In the genomic region with DNA sequence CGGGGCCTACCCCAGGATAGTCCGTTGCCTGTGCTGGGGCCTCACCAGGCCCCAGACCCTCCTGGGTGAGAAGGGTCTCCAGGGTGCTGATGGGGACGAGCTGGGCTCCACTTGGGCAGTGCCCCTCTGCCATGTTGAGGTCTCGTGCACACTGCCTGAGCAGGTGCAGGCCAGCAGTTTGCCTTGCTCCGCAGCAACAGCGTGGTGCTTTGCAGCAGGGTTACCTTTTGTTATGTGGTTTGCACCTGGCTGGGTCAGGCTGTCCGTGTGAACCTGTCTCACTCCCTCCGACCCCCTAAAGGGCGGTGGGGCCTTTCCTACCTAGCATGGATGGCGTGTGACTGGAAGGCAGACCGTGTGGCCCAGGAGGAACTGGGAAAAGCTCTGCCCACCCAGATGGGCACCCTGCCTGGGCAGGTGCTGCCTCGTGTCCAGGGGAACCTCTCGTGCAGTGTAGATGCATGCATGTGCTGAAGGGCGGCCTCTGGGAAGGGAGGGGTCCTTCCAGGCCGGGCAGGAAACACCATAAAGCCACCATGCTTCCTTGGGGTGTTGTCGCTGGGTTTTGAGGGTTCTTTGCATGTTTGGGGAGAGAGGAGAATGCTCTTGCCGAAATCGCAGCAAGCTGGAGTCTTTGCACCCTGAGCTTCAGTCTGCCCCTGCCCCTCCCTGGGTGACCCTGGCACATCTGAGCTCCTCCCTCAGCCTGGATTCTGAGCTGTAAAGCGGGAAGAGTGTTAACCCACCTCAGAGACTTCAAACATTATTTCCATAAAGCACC, we compare ENCODE assay signal across 9 cellular contexts.
DNase-seq lines count a peak whose midpoint lies in the region; ATAC-seq and TF ChIP-seq lines count a peak whose summit lies in the region.
"Had no signal": no experiment of that assay in that cellular context is flagged by ENCODE, and none has a peak within 500 bp of the region (broad histone marks: within the 10 kb centered on the region; RNA-seq: fewer than 3 reads in every experiment).

No MANE protein-coding gene starts in this region.

- H3K9me3 ChIP-seq in CD8-positive, alpha-beta memory T cell (ENCODE audit: low read length) = no peaks in the 10 kb centered on the region
- no peaks in the 10 kb centered on the region for H3K9me3 ChIP-seq in neural progenitor cell (ENCODE audit: low read depth)

- H3K4me3 ChIP-seq in CD8-positive, alpha-beta memory T cell (ENCODE audit: low read length) = peak overlapping the region; percentile 22
- H3K4me3 ChIP-seq in epithelial cell of esophagus (ENCODE audit: low read length) (peak overlapping the region; percentile 89), neural progenitor cell (no peak overlapping the region)

- DNase-seq in CD8-positive, alpha-beta memory T cell = peak in 1 of 5 donors; percentile 22
- peak; percentile 44 for DNase-seq in NCI-H345 (lab: John Stamatoyannopoulos, UW)
- DNase-seq in epithelial cell of esophagus (ENCODE audit: low read depth) = no peak
- no peak for DNase-seq in neural progenitor cell (ENCODE audit: low spot score)
- DNase-seq in AG08395 (ENCODE audit: low spot score) = no peak
- DNase-seq: NCI-H2171 had no signal

- peaks cover 18% of the 10 kb centered on the region for H3K4me1 ChIP-seq in CD8-positive, alpha-beta memory T cell (ENCODE audit: insufficient read depth, low read length)
- peaks cover 5% of the 10 kb centered on the region for H3K4me1 ChIP-seq in neural progenitor cell

- no peaks in the 10 kb centered on the region for H3K27me3 ChIP-seq in CD8-positive, alpha-beta memory T cell (ENCODE audit: insufficient read depth, low read length, poor library complexity, severe bottlenecking)
- H3K27me3 ChIP-seq in neural progenitor cell = peaks cover 82% of the 10 kb centered on the region

- peaks cover 13% of the 10 kb centered on the region for H3F3A ChIP-seq in neural progenitor cell (ENCODE audit: low read depth)

- peaks cover 0 to 5% (median 0%) of the 10 kb centered on the region in 3 donors for H3K36me3 Mint-ChIP-seq in CD8-positive, alpha-beta memory T cell
- H3K36me3 Mint-ChIP-seq in neural progenitor cell = no peaks in the 10 kb centered on the region

- peaks cover 11 to 43% (median 24%) of the 10 kb centered on the region in 3 donors for H3K4me1 Mint-ChIP-seq in CD8-positive, alpha-beta memory T cell
- H3K4me1 Mint-ChIP-seq in neural progenitor cell = peaks cover 5% of the 10 kb centered on the region

- H3K4me2 ChIP-seq in neural progenitor cell = no peak overlapping the region

- H3K4me3 Mint-ChIP-seq in CD8-positive, alpha-beta memory T cell = peak overlapping the region in 2 of 7 donors; percentile 11 to 42
- peak overlapping the region; percentile 52 for H3K4me3 Mint-ChIP-seq in neural progenitor cell

- CTCF ChIA-PET in CD8-positive, alpha-beta memory T cell (lab: Charles Lee) = interaction anchor here (1.5 kb wide), 1 partner anchor 69 kb away, joined by 3 read pairs; no protein-coding TSS in a partner anchor

- no peaks in the 10 kb centered on the region for H3K79me2 ChIP-seq in neural progenitor cell (ENCODE audit: low read depth)

- POLR2A ChIA-PET in CD8-positive, alpha-beta memory T cell (lab: Charles Lee) = interaction anchor here (0.7 kb wide), 1 partner anchor 21 kb away, joined by 3 read pairs; no protein-coding TSS in a partner anchor

- H3K27ac Mint-ChIP-seq in CD8-positive, alpha-beta memory T cell = peak overlapping the region in 2 of 8 donors; percentile 43 to 66
- no peak overlapping the region for H3K27ac Mint-ChIP-seq in neural progenitor cell

- H3K9ac ChIP-seq in neural progenitor cell = no peak overlapping the region

- H3K9me3 Mint-ChIP-seq in CD8-positive, alpha-beta memory T cell = no peaks in the 10 kb centered on the region
- no peaks in the 10 kb centered on the region for H3K9me3 Mint-ChIP-seq in neural progenitor cell

- no peaks in the 10 kb centered on the region for H3K36me3 ChIP-seq in CD8-positive, alpha-beta memory T cell (ENCODE audit: insufficient read depth, low read length)
- no peaks in the 10 kb centered on the region for H3K36me3 ChIP-seq in neural progenitor cell

- H2AFZ ChIP-seq in neural progenitor cell (replicated peaks) = no peak overlapping the region

- no peak overlapping the region for H3K27ac ChIP-seq in CD8-positive, alpha-beta memory T cell (ENCODE audit: low read depth, low read length)
- H3K27ac ChIP-seq in neural progenitor cell = no peak overlapping the region

- H4K20me1 ChIP-seq in neural progenitor cell (ENCODE audit: low read depth) = peaks cover 25% of the 10 kb centered on the region

- ATAC-seq in GM21390 (IDR thresholded peaks at IDR 0.05; ENCODE audit: unreplicated experiment) (no peak), GM21529 (IDR thresholded peaks at IDR 0.05; ENCODE audit: unreplicated experiment) (no peak), HG02678 (IDR thresholded peaks at IDR 0.05; ENCODE audit: unreplicated experiment) (no peak)

- TF ChIP-seq CTCF in epithelial cell of esophagus (IDR thresholded peaks at IDR 0.05; ENCODE audit: insufficient read depth, low read depth, low read length, missing control alignments) (no peak), neural progenitor cell (IDR thresholded peaks at IDR 0.05) (no peak)

- peaks cover 0 to 7% of the 10 kb centered on the region in 2 donors for H3K27me3 Mint-ChIP-seq in CD8-positive, alpha-beta memory T cell
- peaks cover 25% of the 10 kb centered on the region for H3K27me3 Mint-ChIP-seq in neural progenitor cell (ENCODE audit: insufficient read depth, low read depth)
